Comparison of ENCODE assay signal across 22 cellular contexts in the genomic region with DNA sequence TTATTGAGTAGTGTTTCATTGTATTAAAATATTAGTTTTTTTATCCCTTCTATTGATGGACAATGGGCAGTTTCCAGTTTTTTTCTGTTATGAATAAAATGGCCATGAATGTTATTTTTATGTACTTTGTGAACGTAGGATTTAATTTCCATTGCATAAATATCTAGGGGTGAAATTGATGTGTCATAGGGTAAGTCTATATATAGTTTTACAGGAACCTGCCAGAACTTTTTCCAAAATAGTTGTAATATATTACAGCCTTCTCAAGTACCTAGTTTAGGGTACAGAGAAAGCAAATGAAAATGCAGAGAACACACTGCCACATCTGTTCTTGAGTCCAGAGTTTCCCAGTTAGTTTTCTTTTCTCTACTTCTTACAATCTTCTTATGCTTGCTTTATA.
DNase-seq lines count a peak whose midpoint lies in the region; ATAC-seq, FAIRE-seq and TF ChIP-seq lines count a peak whose summit lies in the region.
"Had no signal": no experiment of that assay in that cellular context is flagged by ENCODE, and none has a peak within 500 bp of the region (broad histone marks: within the 10 kb centered on the region; RNA-seq: fewer than 3 reads in every experiment).

No MANE protein-coding gene starts in this region.

- H3K27ac ChIP-seq in astrocyte (ENCODE audit: low read depth, low read length) (no peak overlapping the region), gastroesophageal sphincter (peak overlapping the region in 3 of 4 donors; percentile 20 to 50 (median 28)), osteoblast (ENCODE audit: low read depth, low read length) (no peak overlapping the region), uterus (peak overlapping the region; percentile 76 to 85)
- H3K27ac ChIP-seq: HL-60 had no signal

- no peak for ATAC-seq in gastroesophageal sphincter

- no peaks in the 10 kb centered on the region for H3K27me3 Mint-ChIP-seq in astrocyte (ENCODE audit: low read depth, unreplicated experiment)
- H3K27me3 Mint-ChIP-seq: CD8-positive, alpha-beta memory T cell had no signal

- no peaks in the 10 kb centered on the region for H3K36me3 Mint-ChIP-seq in astrocyte (ENCODE audit: low read depth, unreplicated experiment)
- H3K36me3 Mint-ChIP-seq: CD8-positive, alpha-beta memory T cell had no signal

- H3K4me1 ChIP-seq in astrocyte (ENCODE audit: insufficient read depth, low read length) (no peaks in the 10 kb centered on the region), gastroesophageal sphincter (peaks cover 0 to 14% (median 0%) of the 10 kb centered on the region in 3 donors), osteoblast (ENCODE audit: insufficient read depth, low read length) (no peaks in the 10 kb centered on the region), uterus (no peaks in the 10 kb centered on the region)

- H3K9me3 Mint-ChIP-seq in astrocyte (ENCODE audit: unreplicated experiment) = no peaks in the 10 kb centered on the region

- FAIRE-seq in astrocyte (lab: Jason Lieb, UNC) = no peak
- FAIRE-seq: GM12892, GM18507 had no signal

- no peak for TF ChIP-seq POLR2A in gastroesophageal sphincter (IDR thresholded peaks at IDR 0.05)
- no peak for TF ChIP-seq POLR2A in uterus (IDR thresholded peaks at IDR 0.05)

- DNase-seq in astrocyte (ENCODE audit: low read depth) (peak; percentile 23), osteoblast (ENCODE audit: insufficient read length, low spot score, missing footprints) (no peak), uterus (no peak), HPDE6-E6E7 (ENCODE audit: extremely low spot score) (no peak), KG1 (lab: John Stamatoyannopoulos, UW) (no peak), HuH-7 (ENCODE audit: low spot score) (no peak)
- DNase-seq: ACHN; C1 segment of cervical spinal cord; CD8-positive, alpha-beta memory T cell; H7; KBM-7; NCI-H1417 treated with DMSO at 0.1 percent for 48 hours; NCI-H1930; NCI-H226; NCI-H524; NCI-H82; RPMI8226; SHP77 treated with DMSO at 0.1 percent for 48 hours had no signal

- TF ChIP-seq EP300 in gastroesophageal sphincter (IDR thresholded peaks at IDR 0.05) = no peak

- WGBS in gastroesophageal sphincter (ENCODE audit: low coverage in 1 of 2), 2 donors = 15 to 38% methylated on average over 1 of the region's 1 CpG

- H2AFZ ChIP-seq in astrocyte (ENCODE audit: low read depth, low read length) (peak overlapping the region; percentile 13), osteoblast (ENCODE audit: low read length) (peak overlapping the region; percentile 12)

- H3K27me3 ChIP-seq in astrocyte (ENCODE audit: insufficient read depth, low read length) (no peaks in the 10 kb centered on the region), gastroesophageal sphincter (no peaks in the 10 kb centered on the region), osteoblast (ENCODE audit: insufficient read depth, low read length) (no peaks in the 10 kb centered on the region), uterus (no peaks in the 10 kb centered on the region)

- H4K20me1 ChIP-seq in astrocyte (ENCODE audit: insufficient read depth, low read length) (no peaks in the 10 kb centered on the region), osteoblast (ENCODE audit: insufficient read depth, low read length) (no peaks in the 10 kb centered on the region)

- intact Hi-C loops in uterus (cut with DNase I; ENCODE audit: low total_unique reads) = no loop called here

- no peak overlapping the region for H3K4me3 Mint-ChIP-seq in astrocyte (ENCODE audit: unreplicated experiment)
- H3K4me3 Mint-ChIP-seq: CD8-positive, alpha-beta memory T cell had no signal

- TF ChIP-seq CTCF in astrocyte (IDR thresholded peaks at IDR 0.05; ENCODE audit: insufficient read depth, low read depth, low read length) (no peak), gastroesophageal sphincter (IDR thresholded peaks at IDR 0.05) (no peak), osteoblast (IDR thresholded peaks at IDR 0.05; ENCODE audit: extremely low read depth, low read depth, low read length) (no peak), uterus (IDR thresholded peaks at IDR 0.05) (no peak)

- no peak overlapping the region for H3K9ac ChIP-seq in astrocyte (ENCODE audit: low read length)

- H3K27ac Mint-ChIP-seq in astrocyte (ENCODE audit: unreplicated experiment) = no peak overlapping the region
- H3K27ac Mint-ChIP-seq: CD8-positive, alpha-beta memory T cell had no signal

- no peaks in the 10 kb centered on the region for H3K79me2 ChIP-seq in astrocyte (ENCODE audit: insufficient read depth, low read length)
- no peaks in the 10 kb centered on the region for H3K79me2 ChIP-seq in osteoblast (ENCODE audit: insufficient read depth, low read length)

- H3K9me3 ChIP-seq in astrocyte (ENCODE audit: insufficient read depth, low read depth, low read length) (no peaks in the 10 kb centered on the region), gastroesophageal sphincter (peaks cover 0 to 3% (median 0%) of the 10 kb centered on the region in 3 donors), osteoblast (ENCODE audit: low read depth, low read length) (no peaks in the 10 kb centered on the region), uterus (no peaks in the 10 kb centered on the region)

- H3K36me3 ChIP-seq in astrocyte (ENCODE audit: insufficient read depth, low read length) (no peaks in the 10 kb centered on the region), gastroesophageal sphincter (no peaks in the 10 kb centered on the region), osteoblast (ENCODE audit: insufficient read depth, low read length) (no peaks in the 10 kb centered on the region), uterus (no peaks in the 10 kb centered on the region)

- H3K4me2 ChIP-seq in astrocyte (ENCODE audit: low read length) = no peak overlapping the region
- no peak overlapping the region for H3K4me2 ChIP-seq in osteoblast (ENCODE audit: insufficient read depth, low read length)

- peaks cover 5% of the 10 kb centered on the region for H3K4me1 Mint-ChIP-seq in astrocyte (ENCODE audit: low read depth, unreplicated experiment)
- H3K4me1 Mint-ChIP-seq: CD8-positive, alpha-beta memory T cell had no signal

- H3K4me3 ChIP-seq in astrocyte (ENCODE audit: insufficient read depth, low read depth, low read length) (no peak overlapping the region), gastroesophageal sphincter (no peak overlapping the region), osteoblast (ENCODE audit: insufficient read depth, low read length) (no peak overlapping the region), uterus (no peak overlapping the region)

Comparison
In these comparisons a context has a peak if more than half of its experiments do, and no peak if none do; other contexts are left out.
1. H3K27ac ChIP-seq: peak in gastroesophageal sphincter (3 of 4) and uterus (2 of 2); none in astrocyte (single experiment) and osteoblast (single experiment).